ENCODE assay signal across 8 cellular contexts in the genomic region with DNA sequence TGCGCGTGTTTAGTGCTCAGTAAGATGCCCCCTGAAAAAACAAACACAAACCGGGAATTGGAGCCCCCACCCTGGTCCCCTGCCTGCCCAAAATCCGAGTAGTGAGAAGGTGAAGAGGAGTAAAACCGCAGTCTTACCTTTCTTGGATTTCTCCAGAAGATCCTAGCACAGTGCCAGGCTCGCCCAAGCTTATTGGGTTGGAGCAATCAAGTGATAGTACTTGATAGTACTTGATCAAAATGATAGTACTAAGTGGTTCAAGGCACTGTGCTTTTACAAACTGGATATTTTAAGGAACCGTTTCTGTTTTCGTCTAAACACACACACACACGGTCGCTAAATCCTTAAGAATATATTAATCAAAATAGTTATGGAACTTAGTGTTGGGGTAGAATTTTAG. TPM values are rescaled to one million over a fixed set of nuclear protein-coding genes. Genes with fewer than 3 reads are reported as not detected.
DNase-seq lines count a peak whose midpoint lies in the region; ATAC-seq and TF ChIP-seq lines count a peak whose summit lies in the region.

No MANE protein-coding gene starts in this region.

- ATAC-seq in stimulated activated naive CD8-positive, alpha-beta T cell treated with anti-CD3 and anti-CD28 coated beads, Interleukin-15, amount 100 ng/mL, for 72 hours: no peak
- no peak for ATAC-seq in GM18519 (IDR thresholded peaks at IDR 0.05; ENCODE audit: low FRiP score, unreplicated experiment)

- H3K4me1 Mint-ChIP-seq in HFFc6 (ENCODE audit: low read depth) (peaks cover 57% of the 10 kb centered on the region), immature natural killer cell (peaks cover 89 to 96% of the 10 kb centered on the region in 2 donors)
- H3K4me1 Mint-ChIP-seq in activated naive CD8-positive, alpha-beta T cell (ENCODE audit: low read depth): peaks cover 73% of the 10 kb centered on the region
- peaks cover 84% of the 10 kb centered on the region for H3K4me1 Mint-ChIP-seq in stimulated activated naive CD8-positive, alpha-beta T cell treated with anti-CD3 and anti-CD28 coated beads, Interleukin-15, amount 100 ng/mL, for 72 hours

- no peak for TF ChIP-seq CTCF in HFFc6 (IDR thresholded peaks at IDR 0.05)

- H3K27me3 Mint-ChIP-seq in HFFc6 (ENCODE audit: insufficient read depth): no peaks in the 10 kb centered on the region; the same call in 1 of the 2 replicates
- H3K27me3 Mint-ChIP-seq in activated naive CD8-positive, alpha-beta T cell: no peaks in the 10 kb centered on the region
- H3K27me3 Mint-ChIP-seq in immature natural killer cell (ENCODE audit: low read depth in 3 of 3): peaks cover 2 to 31% (median 9%) of the 10 kb centered on the region in 3 donors
- H3K27me3 Mint-ChIP-seq in stimulated activated naive CD8-positive, alpha-beta T cell treated with anti-CD3 and anti-CD28 coated beads, Interleukin-15, amount 100 ng/mL, for 72 hours: no peaks in the 10 kb centered on the region

- 0 out of 2 replicates have a peak overlapping the region, but pooled peaks have one; percentile 38 for H3K27ac Mint-ChIP-seq in HFFc6
- H3K27ac Mint-ChIP-seq in activated naive CD8-positive, alpha-beta T cell: peak overlapping the region; percentile 99
- peak overlapping the region; percentile 90 to 97 (median 94) for H3K27ac Mint-ChIP-seq in immature natural killer cell
- peak overlapping the region; percentile 91 to 97 for H3K27ac Mint-ChIP-seq in stimulated activated naive CD8-positive, alpha-beta T cell treated with anti-CD3 and anti-CD28 coated beads, Interleukin-15, amount 100 ng/mL, for 72 hours

- H3K36me3 Mint-ChIP-seq in HFFc6 (ENCODE audit: low read depth): no peaks in the 10 kb centered on the region
- peaks cover 8% of the 10 kb centered on the region for H3K36me3 Mint-ChIP-seq in activated naive CD8-positive, alpha-beta T cell
- H3K36me3 Mint-ChIP-seq in immature natural killer cell: no peaks in the 10 kb centered on the region

- H3K4me3 Mint-ChIP-seq in HFFc6 (peak overlapping the region; percentile 70), immature natural killer cell (peak overlapping the region; percentile 77 to 83 (median 79))
- H3K4me3 Mint-ChIP-seq in activated naive CD8-positive, alpha-beta T cell: peak overlapping the region; percentile 84
- H3K4me3 Mint-ChIP-seq in stimulated activated naive CD8-positive, alpha-beta T cell treated with anti-CD3 and anti-CD28 coated beads, Interleukin-15, amount 100 ng/mL, for 72 hours: peak overlapping the region; percentile 80 to 82

- H3K9me3 Mint-ChIP-seq in HFFc6 (no peaks in the 10 kb centered on the region), immature natural killer cell (no peaks in the 10 kb centered on the region)
- H3K9me3 Mint-ChIP-seq in activated naive CD8-positive, alpha-beta T cell (ENCODE audit: low read depth): no peaks in the 10 kb centered on the region
- no peaks in the 10 kb centered on the region for H3K9me3 Mint-ChIP-seq in stimulated activated naive CD8-positive, alpha-beta T cell treated with anti-CD3 and anti-CD28 coated beads, Interleukin-15, amount 100 ng/mL, for 72 hours

- DNase-seq in HFFc6 (no peak), immature natural killer cell (no peak), NCI-H2171 (lab: John Stamatoyannopoulos, UW) (no peak), globus pallidus (ENCODE audit: low spot score) (no peak), SW480 (ENCODE audit: low spot score) (no peak)
- DNase-seq in stimulated activated naive CD8-positive, alpha-beta T cell treated with anti-CD3 and anti-CD28 coated beads, Interleukin-15, amount 100 ng/mL, for 72 hours: no peak

RNA-seq across cellular contexts. Expression of a gene that starts 2.8 kb away (rescaled TPM):
- 1 to 10 TPM in 1 of 6 experiments, under 1 TPM in 5; 0.54 to 1.0 (median 0.87) TPM for total RNA-seq in HFFc6 (2021; fragmentation: NEBNext Ultra II Directional; extraction: Animal tissue kit (Norgen Biotek cat#: 25700))
- 1 to 10 TPM in 2 of 3 donors, under 1 TPM in 1; 0.67 to 3.4 (median 1.5) TPM for polyA plus RNA-seq in immature natural killer cell

RNA-seq across cellular contexts. Expression of a gene that starts 52.4 kb away (rescaled TPM):
- total RNA-seq in HFFc6 (2021; fragmentation: NEBNext Ultra II Directional; extraction: Animal tissue kit (Norgen Biotek cat#: 25700)): 10 to 100 TPM; 49.1 to 83.4 (median 75.7) TPM
- 10 to 100 TPM; 12.1 to 12.9 (median 12.8) TPM for polyA plus RNA-seq in immature natural killer cell

Comparison
In these comparisons a context has a peak if more than half of its experiments do, and no peak if none do; other contexts are left out.
1. H3K27ac Mint-ChIP-seq: peak in every context shown above with its lines; median percentile 99 in activated naive CD8-positive, alpha-beta T cell; 94 in immature natural killer cell; 94 in stimulated activated naive CD8-positive, alpha-beta T cell treated with anti-CD3 and anti-CD28 coated beads, Interleukin-15, amount 100 ng/mL, for 72 hours; 38 in HFFc6.